ENCODE assay signal across 8 cellular contexts in the genomic region with DNA sequence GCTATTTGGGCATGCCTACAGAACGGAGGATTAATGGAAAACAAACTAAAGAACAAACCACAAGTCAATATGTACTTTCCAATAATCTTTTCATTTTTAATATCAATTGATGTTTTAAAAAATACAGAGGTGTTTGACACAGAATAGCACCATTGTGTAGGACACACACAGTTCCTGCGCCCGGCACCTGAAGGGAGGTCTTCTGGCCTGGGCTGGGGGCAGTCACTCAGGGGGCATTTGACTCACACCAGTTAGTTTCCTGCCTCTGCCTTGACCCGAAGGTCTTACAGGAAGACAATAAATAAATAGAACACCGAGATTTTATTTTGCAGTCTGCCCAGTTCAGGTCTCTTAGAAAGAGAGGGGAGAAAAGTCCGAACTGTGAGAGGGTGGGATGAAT.
"Had no signal": no experiment of that assay in that cellular context is flagged by ENCODE, and none has a peak within 500 bp of the region (broad histone marks: within the 10 kb centered on the region; RNA-seq: fewer than 3 reads in every experiment).

No MANE protein-coding gene starts in this region.

- DNase-seq: GDM1, GF-D8 had no signal

- H3K4me3 ChIP-seq: GM12878 had no signal

- ATAC-seq: GM12878 had no signal

- FAIRE-seq: G401.6, GM12878, GM12891, GM12892, GM18507, GM19239 had no signal
